8 cellular contexts compared by ENCODE assay signal in genomic region chr9:129569506-129570449, GRCh38. TPM values are rescaled to one million over a fixed set of nuclear protein-coding genes. Genes with fewer than 3 reads are reported as not detected.
DNase-seq lines count a peak whose midpoint lies in the region; ATAC-seq and TF ChIP-seq lines count a peak whose summit lies in the region.

No MANE protein-coding gene starts in this region.

- ATAC-seq in lung (ENCODE audit: insufficient read depth, low FRiP score) = no peak
- ATAC-seq in upper lobe of right lung = peak; percentile 45
- ATAC-seq in HG03097 (IDR thresholded peaks at IDR 0.05; ENCODE audit: low FRiP score, unreplicated experiment) = no peak
- ATAC-seq in HG02852 (IDR thresholded peaks at IDR 0.05; ENCODE audit: unreplicated experiment) = no peak

- H3K4me1 ChIP-seq in lung (ENCODE audit: control insufficient read depth in 2 of 2, insufficient read depth in 2 of 2, low read length in 2 of 2) = peaks cover 0 to 13% of the 10 kb centered on the region in 2 donors
- peaks cover 12% of the 10 kb centered on the region for H3K4me1 ChIP-seq in upper lobe of right lung

- H3K36me3 ChIP-seq in MG63 (no peaks in the 10 kb centered on the region), lung (ENCODE audit: control insufficient read depth in 2 of 2, insufficient read depth in 2 of 2, low read length in 2 of 2) (no peaks in the 10 kb centered on the region), upper lobe of right lung (no peaks in the 10 kb centered on the region)

- no peaks in the 10 kb centered on the region for H3K9me3 ChIP-seq in MG63
- no peaks in the 10 kb centered on the region for H3K9me3 ChIP-seq in lung (ENCODE audit: control insufficient read depth in 2 of 2, insufficient read depth in 1 of 2, low read length in 1 of 2)
- H3K9me3 ChIP-seq in upper lobe of right lung = no peaks in the 10 kb centered on the region

- no peaks in the 10 kb centered on the region for H3K27me3 ChIP-seq in MG63
- no peaks in the 10 kb centered on the region for H3K27me3 ChIP-seq in lung (ENCODE audit: control insufficient read depth, insufficient read depth)
- no peaks in the 10 kb centered on the region for H3K27me3 ChIP-seq in upper lobe of right lung

- TF ChIP-seq CTCF in cardiac fibroblast (IDR thresholded peaks at IDR 0.05; ENCODE audit: low read depth, low read length) = peak; percentile 47
- TF ChIP-seq CTCF in lung (IDR thresholded peaks at IDR 0.05; ENCODE audit: control extremely low read depth, extremely low read depth) = peak; percentile 8
- TF ChIP-seq CTCF in upper lobe of right lung (IDR thresholded peaks at IDR 0.05) = peak; percentile 25

- intact Hi-C loops in upper lobe of right lung (cut with DNase I) = no loop called here

- no peak overlapping the region for H3K4me3 ChIP-seq in MG63
- no peak overlapping the region for H3K4me3 ChIP-seq in cardiac fibroblast (replicated peaks in 1 of 2; ENCODE audit: low read depth in 2 of 2, low read length in 2 of 2)
- H3K4me3 ChIP-seq in lung = no peak overlapping the region
- H3K4me3 ChIP-seq in upper lobe of right lung = no peak overlapping the region

- DNase-seq in EH (ENCODE audit: low read depth) = peak; percentile 51
- peak; percentile 44 for DNase-seq in MG63
- peak; percentile 40 to 41 for DNase-seq in cardiac fibroblast (ENCODE audit: low read depth in 2 of 2)
- DNase-seq in lung (ENCODE audit: low spot score) = no peak
- no peak for DNase-seq in upper lobe of right lung
- no peak for DNase-seq in ureter (ENCODE audit: low spot score)

- H3K27ac ChIP-seq in lung (ENCODE audit: low read depth in 1 of 2, low read length in 1 of 2) = peak overlapping the region in 1 of 2 donors; percentile 52
- H3K27ac ChIP-seq in upper lobe of right lung = peak overlapping the region; percentile 61

- 51 to 68% methylated on average over 9 of the region's 9 CpGs for WGBS in lung, 2 donors

RNA-seq across cellular contexts. Expression of gene C9orf50, which starts 51.1 kb away (rescaled TPM):
- not detected in 2 replicates for total RNA-seq in MG63 (2014; rRNA removed; shearing (Covaris generic); ENCODE audit: low replicate concordance)
- total RNA-seq in lung = under 1 TPM; 0.15 to 0.28 TPM
- polyA plus RNA-seq in lung = not detected
- total RNA-seq in upper lobe of right lung = not detected
- not detected for total RNA-seq in ureter

RNA-seq across cellular contexts. Expression of gene NTMT1, which starts 56.2 kb away (rescaled TPM):
- total RNA-seq in MG63 (2014; rRNA removed; shearing (Covaris generic); ENCODE audit: low replicate concordance) = 82.0 and 99.2 TPM in 2 replicates
- total RNA-seq in lung (10 to 100 TPM; 14.3 to 30.1 TPM), upper lobe of right lung (25.6 TPM), ureter (31.2 TPM)
- 10 to 100 TPM; 36.3 to 54.7 TPM for polyA plus RNA-seq in lung

Comparison
In these comparisons a context has a peak if more than half of its experiments do, and no peak if none do; other contexts are left out.
1. DNase-seq: peak in EH (single experiment), MG63 (single experiment) and cardiac fibroblast (2 of 2); none in lung (single experiment), upper lobe of right lung (single experiment) and ureter (single experiment).
2. Peak in every context shown above with its lines, with median percentiles within 50 percentile points of each other: CTCF ChIP-seq.